1 cellular context compared by ENCODE assay signal in genomic region chr4:986949-987688, GRCh38.
TF ChIP-seq lines count a peak whose summit lies in the region.

IDUA (plus strand) TSS chr4:987044; CDS start chr4:987085, 41 bp downstream.

TF ChIP-seq in HEK293, 187 proteins besides CTCF, POLR2A, EP300 and RAD21 (continued from another document):
- TF ChIP-seq ZSCAN16 (tag by site-specific recombination; IDR thresholded peaks at IDR 0.05) (no peak), ZNF114 (tag by site-specific recombination; IDR thresholded peaks at IDR 0.05) (no peak), SP2 (tag by site-specific recombination; IDR thresholded peaks at IDR 0.05) (peak; percentile 69), ZFHX2 (tag by site-specific recombination; conservative IDR thresholded peaks at IDR 0.05) (peak; percentile 66)
